In genomic region chr11:85947431-85948272, GRCh38 we compare ENCODE assay signal across 9 cellular contexts.
DNase-seq lines count a peak whose midpoint lies in the region; ATAC-seq, FAIRE-seq and TF ChIP-seq lines count a peak whose summit lies in the region.
"Had no signal": no experiment of that assay in that cellular context is flagged by ENCODE, and none has a peak within 500 bp of the region (broad histone marks: within the 10 kb centered on the region; RNA-seq: fewer than 3 reads in every experiment).

No MANE protein-coding gene starts in this region.

- no peaks in the 10 kb centered on the region for H3K9me3 ChIP-seq in IMR-90 (ENCODE audit: control insufficient read depth, insufficient read depth, low read length)
- H3K9me3 ChIP-seq in GM12878 (replicated peaks; ENCODE audit: control insufficient read depth, insufficient read depth, low read length), result peaks cover 7% of the 10 kb centered on the region; the same call in 2 of the 3 replicates
- H3K9me3 ChIP-seq in HepG2 (ENCODE audit: low read length), result no peaks in the 10 kb centered on the region
- H3K9me3 ChIP-seq in tibial nerve, result peaks cover 0 to 3% (median 0%) of the 10 kb centered on the region in 4 donors

- H2BK120ac ChIP-seq in IMR-90 (ENCODE audit: low read depth, low read length), result no peak overlapping the region

- H3K9me1 ChIP-seq in IMR-90 (ENCODE audit: insufficient read depth, low read length), result peaks cover 5% of the 10 kb centered on the region

- peak overlapping the region; percentile 64; the same call in 1 of the 2 replicates for H3K14ac ChIP-seq in IMR-90 (replicated peaks; ENCODE audit: low read depth, low read length)

- H3K9ac ChIP-seq in IMR-90 (ENCODE audit: low read depth, low read length) (no peak overlapping the region), GM12878 (ENCODE audit: control insufficient read depth, insufficient read depth, low read length) (no peak overlapping the region), HepG2 (ENCODE audit: insufficient read depth, low read depth, low read length) (0 out of 2 replicates have a peak overlapping the region, but pooled peaks have one; percentile 5)

- H3K27me3 ChIP-seq in IMR-90 (ENCODE audit: control insufficient read depth, insufficient read depth, low read length) (no peaks in the 10 kb centered on the region), GM12878 (replicated peaks in 1 of 2; ENCODE audit: control insufficient read depth in 2 of 2, insufficient read depth in 2 of 2, low read length in 1 of 2) (no peaks in the 10 kb centered on the region), HepG2 (ENCODE audit: control insufficient read depth in 1 of 2, insufficient read depth in 2 of 2, low read length in 2 of 2) (no peaks in the 10 kb centered on the region), tibial nerve (no peaks in the 10 kb centered on the region)

- H3K4ac ChIP-seq in IMR-90 (ENCODE audit: low read depth, low read length), result peak overlapping the region; percentile 12; the same call in 1 of the 2 replicates

- no TSS peak for BruUV-seq in IMR-90 (replicated peaks; lab: Mats Ljungman, UMichigan)
- BruUV-seq in GM12878 (replicated peaks; lab: Mats Ljungman, UMichigan), result no TSS peak
- no TSS peak for BruUV-seq in HepG2 (replicated peaks; lab: Mats Ljungman, UMichigan)

- H3K18ac ChIP-seq in IMR-90 (ENCODE audit: low read depth, low read length), result peak overlapping the region; percentile 55

- peak overlapping the region; percentile 41; the same call in 1 of the 2 replicates for H2AK5ac ChIP-seq in IMR-90 (ENCODE audit: low read depth, low read length)

- H3K4me3 ChIP-seq in IMR-90 (ENCODE audit: insufficient read depth, low read depth, low read length), result no peak overlapping the region
- no peak overlapping the region for H3K4me3 ChIP-seq in GM12878
- no peak overlapping the region for H3K4me3 ChIP-seq in HepG2 (replicated peaks in 1 of 3; ENCODE audit: insufficient read depth in 1 of 3, low read depth in 2 of 3, low read length in 3 of 3)
- no peak overlapping the region for H3K4me3 ChIP-seq in tibial nerve

- H3K4me2 ChIP-seq in IMR-90 (ENCODE audit: low read depth, low read length) (peak overlapping the region; percentile 65), GM12878 (ENCODE audit: control insufficient read depth, insufficient read depth) (no peak overlapping the region), HepG2 (ENCODE audit: low read depth, low read length) (no peak overlapping the region; the same call in 1 of the 2 replicates)

- H2BK20ac ChIP-seq in IMR-90 (ENCODE audit: low read depth, low read length), result peak overlapping the region; percentile 26; the same call in 1 of the 2 replicates

- in situ Hi-C loops in IMR-90 (cut with MboI; ENCODE audit: low sequenced_read_pairs) (no loop called here), GM12878 (cut with MboI) (no loop called here), HepG2 (cut with HindIII; ENCODE audit: extremely low pct_ligation_motif_present, low pct_unique_long_range_greater_than_20kb) (loop anchor here (10.0 to 25.0 kb wide), 2 partner anchors 265 to 347 kb away; no protein-coding TSS in a partner anchor)

- SMC1A ChIA-PET in GM12878 (lab: Charles Lee; ENCODE audit: uncharacterized antibody, unreplicated experiment), result interaction anchor here (1.0 to 1.3 kb wide), 2 partner anchors 45 to 93 kb away, joined by 3 to 4 read pairs; no protein-coding TSS in a partner anchor

- H3K27ac ChIP-seq in IMR-90 (ENCODE audit: insufficient read depth, low read length) (peak overlapping the region; percentile 33; the same call in 1 of the 2 replicates), GM12878 (ENCODE audit: control insufficient read depth, insufficient read depth) (no peak overlapping the region), HepG2 (ENCODE audit: extremely low read length, insufficient read depth, low read length) (no peak overlapping the region), tibial nerve (peak overlapping the region; percentile 46 to 82 (median 58))
- H3K27ac ChIP-seq: 22Rv1 had no signal

- peak overlapping the region in 1 of 2 experiments; percentile 1; a peak in 1 of 4 replicates for H4K8ac ChIP-seq in IMR-90 (ENCODE audit: low read depth in 2 of 2, low read length in 2 of 2)

- TF ChIP-seq EP300 in GM12878 (IDR thresholded peaks at IDR 0.05; ENCODE audit: borderline replicate concordance in 1 of 2, control insufficient read depth in 1 of 2, low read depth in 2 of 2, low read length in 2 of 2), result no peak
- TF ChIP-seq EP300 in HepG2 (IDR thresholded peaks at IDR 0.05; ENCODE audit: low read depth in 2 of 2, low read length in 2 of 2), result no peak
- no peak for TF ChIP-seq EP300 in HepG2 (CRISPR knock-in tag; IDR thresholded peaks at IDR 0.05; ENCODE audit: borderline replicate concordance)
- TF ChIP-seq EP300 in tibial nerve (IDR thresholded peaks at IDR 0.05), result peak; percentile 57 to 76

- TF ChIP-seq CTCF in IMR-90 (conservative IDR thresholded peaks at IDR 0.05; ENCODE audit: low read depth, low read length) (no peak), GM12878 (IDR thresholded peaks at IDR 0.05 in 2 of 3, conservative IDR thresholded peaks at IDR 0.05 in 1 of 3; ENCODE audit: control insufficient read depth in 2 of 3, extremely low read depth in 1 of 3, insufficient read depth in 1 of 3, low read depth in 3 of 3, low read length in 3 of 3) (no peak), HepG2 (CRISPR knock-in tag; IDR thresholded peaks at IDR 0.05) (no peak), tibial nerve (IDR thresholded peaks at IDR 0.05) (no peak)

- RAD21 ChIA-PET in GM12878 (lab: Charles Lee; ENCODE audit: unreplicated experiment), result interaction anchor here (0.9 to 1.1 kb wide), 2 partner anchors 95 to 271 kb away, joined by 3 to 4 read pairs; no protein-coding TSS in a partner anchor

- H3K79me2 ChIP-seq in GM12878 (ENCODE audit: control insufficient read depth, insufficient read depth, low read length) (no peaks in the 10 kb centered on the region), HepG2 (ENCODE audit: insufficient read depth, low read length) (no peaks in the 10 kb centered on the region)

- peak overlapping the region; percentile 22; the same call in 1 of the 2 replicates for H4K5ac ChIP-seq in IMR-90 (ENCODE audit: low read depth, low read length)

- H3K56ac ChIP-seq in IMR-90 (ENCODE audit: extremely low read depth, insufficient read depth, low read length), result no peak overlapping the region

- no CpG with 5 or more reads among the region's 5 CpGs for WGBS in IMR-90 (ENCODE audit: extremely low coverage in 2 of 2, insufficient read length in 1 of 2), 2 experiments
- WGBS in GM12878 (ENCODE audit: insufficient coverage, insufficient replicate concordance, low lambda C conversion rate, missing lambda C conversion rate), result 24% methylated on average over 5 of the region's 5 CpGs
- WGBS in HepG2 (ENCODE audit: low lambda C conversion rate), result 62% methylated on average over 5 of the region's 5 CpGs
- WGBS in tibial nerve, 2 donors, result 0 to 5% methylated on average over 5 of the region's 5 CpGs

- ATAC-seq in IMR-90 (ENCODE audit: low read depth), result peak; percentile 73
- ATAC-seq in GM12878, result peak; percentile 67
- peak; percentile 4; the same call in 1 of the 3 replicates for ATAC-seq in HepG2

- no peak overlapping the region for H4K91ac ChIP-seq in IMR-90 (ENCODE audit: insufficient read depth, low read depth, low read length)

- H2BK5ac ChIP-seq in IMR-90 (ENCODE audit: low read depth, low read length, poor library complexity, severe bottlenecking), result peak overlapping the region; percentile 40

- dilution Hi-C loops in IMR-90 (cut with HindIII; ENCODE audit: low sequenced_read_pairs, unreplicated experiment), result no loop called here

- POLR2A ChIA-PET in IMR-90 (lab: Charles Lee; ENCODE audit: unreplicated experiment) (no interaction called here), GM12878 (lab: Charles Lee) (interaction anchor here (0.9 kb wide), 1 partner anchor 68 kb away, joined by 4 read pairs; no protein-coding TSS in a partner anchor), HepG2 (lab: Yijun Ruan, JAX) (no interaction called here)

- H2AFZ ChIP-seq in IMR-90 (replicated peaks; ENCODE audit: low read length, poor library complexity) (no peak overlapping the region), GM12878 (ENCODE audit: control insufficient read depth, low read depth, low read length) (no peak overlapping the region), HepG2 (ENCODE audit: low read length) (no peak overlapping the region)

- no peak overlapping the region for H3K23ac ChIP-seq in IMR-90 (ENCODE audit: low read depth, low read length)

- CTCF ChIA-PET in IMR-90 (lab: Yijun Ruan, JAX) (interaction anchor here (0.7 kb wide), 1 partner anchor 92 kb away, joined by 3 read pairs; the partner anchor contains the start of gene CCDC83), GM12878 (lab: Yijun Ruan, JAX) (interaction anchor here (0.9 to 1.8 kb wide), 4 partner anchors 8 to 271 kb away, joined by 3 to 6 read pairs (median 4); no protein-coding TSS in a partner anchor), HepG2 (lab: Yijun Ruan, JAX; ENCODE audit: low intra/inter-chr PET ratio, low total read pairs) (no interaction called here)

- H3K4me1 ChIP-seq in IMR-90 (ENCODE audit: control insufficient read depth, insufficient read depth, low read length) (peaks cover 14% of the 10 kb centered on the region), GM12878 (ENCODE audit: control insufficient read depth, insufficient read depth, low read length) (peaks cover 13% of the 10 kb centered on the region), HepG2 (ENCODE audit: insufficient read depth, low read length) (peaks cover 62% of the 10 kb centered on the region), tibial nerve (peaks cover 0 to 37% (median 22%) of the 10 kb centered on the region in 4 donors)

- H2BK15ac ChIP-seq in IMR-90 (ENCODE audit: low read depth, low read length), result no peak overlapping the region; the same call in 2 of the 3 replicates

- intact Hi-C loops in IMR-90 (cut with micrococcal nuclease), result no loop called here
- intact Hi-C loops in GM12878 (cut with micrococcal nuclease; ENCODE audit: unreplicated experiment), result loop anchor here (5.0 to 10.0 kb wide), 2 partner anchors 270 to 353 kb away; no protein-coding TSS in a partner anchor
- intact Hi-C loops in HepG2 (cut with micrococcal nuclease; ENCODE audit: unreplicated experiment), result no loop called here

- H2AK9ac ChIP-seq in IMR-90 (replicated peaks; ENCODE audit: low read depth, low read length, poor library complexity), result no peak overlapping the region

- H4K20me1 ChIP-seq in IMR-90 (ENCODE audit: insufficient read depth, low read length) (peaks cover 4% of the 10 kb centered on the region; the same call in 1 of the 2 replicates), GM12878 (ENCODE audit: control insufficient read depth, insufficient read depth) (no peaks in the 10 kb centered on the region), HepG2 (ENCODE audit: insufficient read depth, low read length) (no peaks in the 10 kb centered on the region)

- H3K36me3 ChIP-seq in IMR-90 (ENCODE audit: control insufficient read depth, insufficient read depth, low read length) (no peaks in the 10 kb centered on the region), GM12878 (ENCODE audit: control insufficient read depth in 2 of 2, insufficient read depth in 2 of 2, low read length in 1 of 2) (no peaks in the 10 kb centered on the region; a peak in 1 of 4 replicates), HepG2 (replicated peaks in 1 of 2; ENCODE audit: control insufficient read depth in 1 of 2, insufficient read depth in 2 of 2, low read length in 2 of 2) (no peaks in the 10 kb centered on the region), tibial nerve (no peaks in the 10 kb centered on the region)

- TF ChIP-seq POLR2A in IMR-90 (IDR thresholded peaks at IDR 0.05; ENCODE audit: low read depth, low read length) (peak; percentile 56), GM12878 (IDR thresholded peaks at IDR 0.05; ENCODE audit: low read depth, low read length) (no peak), HepG2 (IDR thresholded peaks at IDR 0.05; ENCODE audit: insufficient read depth in 1 of 2, low read depth in 2 of 2, low read length in 2 of 2) (no peak), tibial nerve (IDR thresholded peaks at IDR 0.05) (no peak)

- DNase-seq in DMS53 (lab: John Stamatoyannopoulos, UW), result peak; percentile 31
- no peak for DNase-seq in DMS53 treated with DMSO at 0.1 percent for 48 hours (lab: John Stamatoyannopoulos, UW; ENCODE audit: unreplicated experiment)
- peak; percentile 93 for DNase-seq in IMR-90
- no peak for DNase-seq in GM12878 (ENCODE audit: low read depth, low spot score)
- DNase-seq in HepG2 (ENCODE audit: low spot score), result no peak
- DNase-seq in tibial nerve (ENCODE audit: low spot score in 2 of 2), result peak in 1 of 2 donors; percentile 83
- no peak for DNase-seq in NCI-H187 (lab: John Stamatoyannopoulos, UW)
- DNase-seq in HK-2 (ENCODE audit: unreplicated experiment), result no peak

- peak; percentile 23 for FAIRE-seq in GM12878 (lab: Jason Lieb, UNC)
- no peak for FAIRE-seq in HepG2 (lab: Jason Lieb, UNC)

- 0 out of 4 replicates have a peak, but pooled peaks cover 0 to 3% of the 10 kb centered on the region in 2 experiments for H3K79me1 ChIP-seq in IMR-90 (ENCODE audit: low read depth in 1 of 2, low read length in 2 of 2)

- TF ChIP-seq RAD21 in IMR-90 (IDR thresholded peaks at IDR 0.05; ENCODE audit: low read length) (no peak), GM12878 (IDR thresholded peaks at IDR 0.05; ENCODE audit: insufficient read depth, low read depth, low read length) (no peak), HepG2 (CRISPR knock-in tag; IDR thresholded peaks at IDR 0.05) (no peak)

Comparison
In these comparisons a context has a peak if more than half of its experiments do, and no peak if none do; other contexts are left out.
1. DNase-seq: peak in DMS53 (single experiment) and IMR-90 (single experiment); none in DMS53 treated with DMSO at 0.1 percent for 48 hours (single experiment), GM12878 (single experiment), HepG2 (single experiment), NCI-H187 (0 of 2) and HK-2 (single experiment).
2. ATAC-seq: peak in every context shown above with its lines; median percentile 73 in IMR-90; 67 in GM12878; 4 in HepG2.
3. H3K27ac ChIP-seq: peak in IMR-90 (single experiment) and tibial nerve (4 of 4); none in GM12878 (single experiment) and HepG2 (single experiment).